ENCODE assay signal across 16 cellular contexts in the genomic region with DNA sequence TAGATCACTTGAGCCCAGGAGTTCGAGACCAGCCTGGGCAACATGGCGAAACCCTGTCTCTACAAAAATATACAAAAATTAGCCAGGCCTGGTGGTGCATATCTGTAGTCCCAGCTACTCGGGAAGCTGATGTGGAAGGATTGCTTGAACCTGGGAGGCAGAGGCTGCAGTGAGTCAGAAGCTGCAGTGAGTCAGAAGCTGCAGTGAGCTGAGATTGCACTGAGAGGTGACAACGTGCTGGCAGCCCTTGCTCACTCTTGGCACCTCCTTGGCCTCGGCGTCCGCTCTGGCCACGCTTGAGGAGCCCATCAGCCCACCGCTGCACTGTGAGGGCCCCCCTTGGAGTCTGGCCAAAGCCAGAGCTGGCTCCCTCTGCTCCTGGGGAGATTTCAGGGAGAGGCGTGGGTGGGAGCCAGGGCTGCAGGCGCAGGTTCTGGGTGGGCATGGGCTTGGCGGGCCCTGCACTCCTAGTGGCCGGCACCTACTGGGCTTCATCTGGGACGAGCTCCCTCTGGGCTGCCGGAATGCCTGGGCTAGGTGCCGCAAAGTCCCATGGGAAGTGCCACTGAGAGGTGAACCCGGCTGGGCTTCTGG. TPM values are rescaled to one million over a fixed set of nuclear protein-coding genes. Genes with fewer than 3 reads are reported as not detected.
DNase-seq lines count a peak whose midpoint lies in the region; ATAC-seq, FAIRE-seq and TF ChIP-seq lines count a peak whose summit lies in the region.
"Had no signal": no experiment of that assay in that cellular context is flagged by ENCODE, and none has a peak within 500 bp of the region (broad histone marks: within the 10 kb centered on the region; RNA-seq: fewer than 3 reads in every experiment).

No MANE protein-coding gene starts in this region.

- TF ChIP-seq CTCF in epithelial cell of esophagus (IDR thresholded peaks at IDR 0.05; ENCODE audit: insufficient read depth, low read depth, low read length, missing control alignments) = no peak
- TF ChIP-seq CTCF in gastroesophageal sphincter (IDR thresholded peaks at IDR 0.05) = no peak

- no peak for TF ChIP-seq POLR2A in gastroesophageal sphincter (IDR thresholded peaks at IDR 0.05)

- H4K20me1 ChIP-seq in GM23248 (ENCODE audit: insufficient read depth) = no peaks in the 10 kb centered on the region

- peak overlapping the region; percentile 36; the same call in 1 of the 2 replicates for H3K9ac ChIP-seq in GM23248

- H3K27ac Mint-ChIP-seq in natural killer cell treated with Interleukin-12 subunit alpha and Interleukin-12 subunit beta and Interleukin-15 and Interleukin-18, amount 100 ng/mL, for 72 hours = peak overlapping the region in 1 of 2 donors; percentile 86
- H3K27ac Mint-ChIP-seq: activated naive CD8-positive, alpha-beta T cell treated with anti-CD3 and anti-CD28 coated beads, Interleukin-2, amount 50 U/mL, for 24 hours; CD4-positive, alpha-beta T cell; stimulated activated memory B cell treated with anti-CD40 and anti-IgM and Interleukin-4, amounts not matched to agents 10 μg/mL and 1 μg/mL and 100 μg/mL, for 72 hours had no signal

- peaks cover 0 to 5% of the 10 kb centered on the region in 2 donors for H3K27me3 Mint-ChIP-seq in natural killer cell treated with Interleukin-12 subunit alpha and Interleukin-12 subunit beta and Interleukin-15 and Interleukin-18, amount 100 ng/mL, for 72 hours
- H3K27me3 Mint-ChIP-seq: activated naive CD8-positive, alpha-beta T cell treated with anti-CD3 and anti-CD28 coated beads, Interleukin-2, amount 50 U/mL, for 24 hours; CD4-positive, alpha-beta T cell; stimulated activated memory B cell treated with anti-CD40 and anti-IgM and Interleukin-4, amounts not matched to agents 10 μg/mL and 1 μg/mL and 100 μg/mL, for 72 hours had no signal

- 52 to 56% methylated on average over 17 of the region's 17 CpGs for WGBS in GM23248 (ENCODE audit: low coverage in 1 of 2, low lambda C conversion rate in 2 of 2, missing lambda C conversion rate in 2 of 2), 2 experiments
- whole genome bisulfite sequencing in gastroesophageal sphincter (ENCODE audit: low coverage in 1 of 2), 2 donors = 80 to 81% methylated on average over 2 to 3 of the region's 17 CpGs

- H3K9me3 ChIP-seq in GM23248 (ENCODE audit: low read depth) (no peaks in the 10 kb centered on the region), gastroesophageal sphincter (peaks cover 0 to 12% (median 0%) of the 10 kb centered on the region in 3 donors)

- no peaks in the 10 kb centered on the region for H3K79me2 ChIP-seq in GM23248 (ENCODE audit: insufficient read depth)

- H3K4me3 ChIP-seq in GM23248 = no peak overlapping the region
- no peak overlapping the region for H3K4me3 ChIP-seq in epithelial cell of esophagus (ENCODE audit: low read length)
- H3K4me3 ChIP-seq in gastroesophageal sphincter = no peak overlapping the region

- TF ChIP-seq EP300 in gastroesophageal sphincter (IDR thresholded peaks at IDR 0.05) = no peak

- peaks cover 17 to 21% of the 10 kb centered on the region in 2 donors for H3K4me1 Mint-ChIP-seq in natural killer cell treated with Interleukin-12 subunit alpha and Interleukin-12 subunit beta and Interleukin-15 and Interleukin-18, amount 100 ng/mL, for 72 hours (ENCODE audit: low read depth in 2 of 2)
- H3K4me1 Mint-ChIP-seq: stimulated activated memory B cell treated with anti-CD40 and anti-IgM and Interleukin-4, amounts not matched to agents 10 μg/mL and 1 μg/mL and 100 μg/mL, for 72 hours had no signal

- peak; percentile 50 to 62 for ATAC-seq in natural killer cell treated with Interleukin-12 subunit alpha and Interleukin-12 subunit beta and Interleukin-15 and Interleukin-18, amount 100 ng/mL, for 72 hours
- no peak for ATAC-seq in gastroesophageal sphincter
- ATAC-seq: activated CD4-positive, CD25-positive, alpha-beta regulatory T cell treated with anti-CD3 and anti-CD28 coated beads, Interleukin-2, amount 50 U/mL, for 24 hours; activated naive CD8-positive, alpha-beta T cell treated with anti-CD3 and anti-CD28 coated beads, Interleukin-2, amount 50 U/mL, for 24 hours; left colon; stimulated activated memory B cell treated with anti-CD40 and anti-IgM and Interleukin-4, amounts not matched to agents 10 μg/mL and 1 μg/mL and 100 μg/mL, for 72 hours had no signal

- FAIRE-seq in RCC 7860 (lab: Jason Lieb, UNC) = peak; percentile 87
- FAIRE-seq: G401.6 had no signal

- H3K27ac ChIP-seq in GM23248 = peak overlapping the region; percentile 48
- H3K27ac ChIP-seq in gastroesophageal sphincter = no peak overlapping the region

- in situ Hi-C loops in GM23248 (cut with MboI) = no loop called here

- H3K9me3 Mint-ChIP-seq in natural killer cell treated with Interleukin-12 subunit alpha and Interleukin-12 subunit beta and Interleukin-15 and Interleukin-18, amount 100 ng/mL, for 72 hours = no peaks in the 10 kb centered on the region

- DNase-seq in GM23248 (peak; percentile 88), RCC 7860 (ENCODE audit: low spot score) (peak; percentile 84), epithelial cell of esophagus (ENCODE audit: low read depth) (peak; percentile 82), D341Med (ENCODE audit: low spot score) (no peak), NCI-H2029 (lab: John Stamatoyannopoulos, UW) (no peak)
- no peak for DNase-seq in natural killer cell treated with Interleukin-12 subunit alpha and Interleukin-12 subunit beta and Interleukin-15 and Interleukin-18, amount 100 ng/mL, for 72 hours (ENCODE audit: low spot score)
- DNase-seq: activated naive CD8-positive, alpha-beta T cell treated with anti-CD3 and anti-CD28 coated beads, Interleukin-2, amount 50 U/mL, for 24 hours; CD4-positive, alpha-beta T cell; glutamatergic neuron; left colon; MV-4-11; stimulated activated CD4-positive, alpha-beta T cell treated with anti-CD3 and anti-CD28 coated beads, Interleukin-2, amount 100 ng/mL, for 48 hours had no signal

- H3K4me2 ChIP-seq in GM23248 (ENCODE audit: unreplicated experiment) = peak overlapping the region; percentile 13

- H3K27me3 ChIP-seq in GM23248 (replicated peaks; ENCODE audit: insufficient read depth) (no peaks in the 10 kb centered on the region), gastroesophageal sphincter (no peaks in the 10 kb centered on the region)

- H2AFZ ChIP-seq in GM23248 = no peak overlapping the region; the same call in 1 of the 2 replicates

- H3K9me2 ChIP-seq in GM23248 (ENCODE audit: insufficient read depth) = no peaks in the 10 kb centered on the region

- H3K36me3 ChIP-seq in GM23248 (ENCODE audit: low read depth) (no peaks in the 10 kb centered on the region), gastroesophageal sphincter (no peaks in the 10 kb centered on the region)

- peaks cover 8% of the 10 kb centered on the region for H3K4me1 ChIP-seq in GM23248 (ENCODE audit: insufficient read depth)
- H3K4me1 ChIP-seq in gastroesophageal sphincter = no peaks in the 10 kb centered on the region

- H3K4me3 Mint-ChIP-seq in natural killer cell treated with Interleukin-12 subunit alpha and Interleukin-12 subunit beta and Interleukin-15 and Interleukin-18, amount 100 ng/mL, for 72 hours = peak overlapping the region; percentile 89
- H3K4me3 Mint-ChIP-seq: CD4-positive, alpha-beta T cell; stimulated activated memory B cell treated with anti-CD40 and anti-IgM and Interleukin-4, amounts not matched to agents 10 μg/mL and 1 μg/mL and 100 μg/mL, for 72 hours had no signal

- peaks cover 12% of the 10 kb centered on the region for H3K36me3 Mint-ChIP-seq in natural killer cell treated with Interleukin-12 subunit alpha and Interleukin-12 subunit beta and Interleukin-15 and Interleukin-18, amount 100 ng/mL, for 72 hours

- H3F3A ChIP-seq in GM23248 (ENCODE audit: insufficient read depth) = peaks cover 4% of the 10 kb centered on the region; the same call in 1 of the 2 replicates

RNA-seq across cellular contexts. Expression of a gene that starts 39.5 kb away (rescaled TPM):
- total RNA-seq in GM23248 (2014; rRNA removed; shearing (Covaris generic)) = 609 and 638 TPM in 2 replicates
- polyA plus RNA-seq in GM23248 (2016; fragmentation: Nextera tagmentation; extraction: Ambion mirVana) = 390 and 434 TPM in 2 replicates
- 100 to 1,000 TPM; 748 to 990 TPM for total RNA-seq in natural killer cell treated with Interleukin-12 subunit alpha and Interleukin-12 subunit beta and Interleukin-15 and Interleukin-18, amount 100 ng/mL, for 72 hours
- total RNA-seq in gastroesophageal sphincter = 1,000 to 10,000 TPM in 3 of 4 donors, 100 to 1,000 TPM in 1; 336 to 1,611 (median 1,228) TPM

RNA-seq across cellular contexts. Expression of a gene that starts 40.3 kb away (rescaled TPM):
- 18.9 and 21.8 TPM in 2 replicates for total RNA-seq in GM23248 (2014; rRNA removed; shearing (Covaris generic))
- 16.0 and 16.7 TPM in 2 replicates for polyA plus RNA-seq in GM23248 (2016; fragmentation: Nextera tagmentation; extraction: Ambion mirVana)
- 10 to 100 TPM; 51.4 to 78.6 TPM for total RNA-seq in natural killer cell treated with Interleukin-12 subunit alpha and Interleukin-12 subunit beta and Interleukin-15 and Interleukin-18, amount 100 ng/mL, for 72 hours
- 100 to 1,000 TPM in 1 of 4 donors, 10 to 100 TPM in 3; 55.7 to 116 (median 78.8) TPM for total RNA-seq in gastroesophageal sphincter

RNA-seq across cellular contexts. Expression of a gene that starts 58.8 kb away (rescaled TPM):
- total RNA-seq in GM23248 (2014; rRNA removed; shearing (Covaris generic)) = 1.1 and 1.6 TPM in 2 replicates
- polyA plus RNA-seq in GM23248 (2016; fragmentation: Nextera tagmentation; extraction: Ambion mirVana) = 0.42 and 0.51 TPM in 2 replicates
- total RNA-seq in natural killer cell treated with Interleukin-12 subunit alpha and Interleukin-12 subunit beta and Interleukin-15 and Interleukin-18, amount 100 ng/mL, for 72 hours = 1 to 10 TPM; 1.7 to 3.3 TPM
- total RNA-seq in gastroesophageal sphincter = 10 to 100 TPM; 12.8 to 53.6 (median 35.4) TPM

Comparison
In these comparisons a context has a peak if more than half of its experiments do, and no peak if none do; other contexts are left out.
1. DNase-seq: peak in GM23248 (single experiment), RCC 7860 (single experiment) and epithelial cell of esophagus (single experiment); none in natural killer cell treated with Interleukin-12 subunit alpha and Interleukin-12 subunit beta and Interleukin-15 and Interleukin-18, amount 100 ng/mL, for 72 hours (single experiment), D341Med (single experiment) and NCI-H2029 (single experiment).